1 cellular context compared by ENCODE assay signal in genomic region chr12:50403001-50403440, GRCh38.
TF ChIP-seq lines count a peak whose summit lies in the region.

No MANE protein-coding gene starts in this region.

TF ChIP-seq in HepG2, 621 proteins besides CTCF, POLR2A, EP300 and RAD21 (continues in another document):
- TF ChIP-seq YY1 (IDR thresholded peaks at IDR 0.05; ENCODE audit: insufficient read depth, insufficient replicate concordance, low read depth, low read length) (no peak), RBM22 (optimal IDR thresholded peaks at IDR 0.05; ENCODE audit: low read length) (no peak), LRRFIP1 (CRISPR knock-in tag; conservative IDR thresholded peaks at IDR 0.05) (no peak), ZNF501 (CRISPR knock-in tag; IDR thresholded peaks at IDR 0.05) (no peak), FOXA3 (CRISPR knock-in tag; IDR thresholded peaks at IDR 0.05) (0 out of 2 replicates have a peak, but pooled peaks have one; percentile 24), ZNF670 (CRISPR knock-in tag; IDR thresholded peaks at IDR 0.05; ENCODE audit: borderline replicate concordance) (no peak), POGK (CRISPR knock-in tag; conservative IDR thresholded peaks at IDR 0.05) (no peak), ZBTB44 (CRISPR knock-in tag; IDR thresholded peaks at IDR 0.05) (no peak), ZNF552 (CRISPR knock-in tag; IDR thresholded peaks at IDR 0.05; ENCODE audit: borderline replicate concordance) (no peak), SALL2 (CRISPR knock-in tag; IDR thresholded peaks at IDR 0.05) (no peak), IRF1 (CRISPR knock-in tag; IDR thresholded peaks at IDR 0.05; ENCODE audit: low read depth) (no peak), ZNF3 (CRISPR knock-in tag; IDR thresholded peaks at IDR 0.05) (no peak), HINFP (CRISPR knock-in tag; IDR thresholded peaks at IDR 0.05; ENCODE audit: low read depth) (no peak), TFAP4 (IDR thresholded peaks at IDR 0.05; ENCODE audit: borderline replicate concordance, low read depth) (no peak), ARID5B (CRISPR knock-in tag; IDR thresholded peaks at IDR 0.05) (peak; percentile 54; the same call in 1 of the 2 replicates), PHB2 (IDR thresholded peaks at IDR 0.05; ENCODE audit: partially characterized antibody) (no peak), NR2F2 (IDR thresholded peaks at IDR 0.05; ENCODE audit: borderline replicate concordance, low read depth) (peak; percentile 52; the same call in 1 of the 2 replicates), ZBTB49 (CRISPR knock-in tag; IDR thresholded peaks at IDR 0.05; ENCODE audit: borderline replicate concordance) (no peak), MXD1 (CRISPR knock-in tag; IDR thresholded peaks at IDR 0.05) (no peak), MAX (IDR thresholded peaks at IDR 0.05) (no peak), ZFP91 (CRISPR knock-in tag; IDR thresholded peaks at IDR 0.05; ENCODE audit: borderline replicate concordance) (no peak), ZBTB7B (CRISPR knock-in tag; IDR thresholded peaks at IDR 0.05) (no peak), BCLAF1 (IDR thresholded peaks at IDR 0.05) (no peak), E2F1 (CRISPR knock-in tag; IDR thresholded peaks at IDR 0.05) (no peak), MBNL3 (CRISPR knock-in tag; conservative IDR thresholded peaks at IDR 0.05) (no peak), CREB3 (CRISPR knock-in tag; IDR thresholded peaks at IDR 0.05) (no peak), GATAD2A (CRISPR knock-in tag; IDR thresholded peaks at IDR 0.05) (0 out of 2 replicates have a peak, but pooled peaks have one; percentile 13), CHD4 (IDR thresholded peaks at IDR 0.05; ENCODE audit: borderline replicate concordance, low read length) (no peak), ZNF33A (CRISPR knock-in tag; IDR thresholded peaks at IDR 0.05; ENCODE audit: borderline replicate concordance) (no peak)
